2 cellular contexts compared by ENCODE assay signal in the genomic region with DNA sequence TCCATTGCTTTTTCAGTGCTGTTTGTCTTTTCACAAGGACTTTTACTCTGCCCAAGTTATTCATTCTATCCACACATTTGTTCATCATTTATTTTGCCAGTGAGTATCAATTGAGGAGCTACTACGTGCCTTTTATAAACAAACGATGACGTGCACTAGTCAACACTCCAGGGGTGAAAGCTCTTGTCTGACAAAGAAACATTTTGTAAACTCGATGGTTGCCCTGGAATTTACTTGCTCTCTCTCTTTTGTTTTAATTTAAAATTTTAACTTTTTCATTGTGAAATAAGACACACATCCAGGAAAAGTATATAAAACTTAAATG.
A peak's percentile ranks its signal among the peaks of the same experiment; 100 is the strongest.
TF ChIP-seq lines count a peak whose summit lies in the region.

No MANE protein-coding gene starts in this region.

TF ChIP-seq in HepG2, 621 proteins besides CTCF, POLR2A, EP300 and RAD21 (continues in another document):
- TF ChIP-seq NFYB (CRISPR knock-in tag; IDR thresholded peaks at IDR 0.05) (no peak), HNF4G (IDR thresholded peaks at IDR 0.05; ENCODE audit: borderline replicate concordance, low read depth, low read length) (no peak), HNF4G (CRISPR knock-in tag; IDR thresholded peaks at IDR 0.05; ENCODE audit: borderline replicate concordance, low read depth) (no peak), SOX6 (IDR thresholded peaks at IDR 0.05) (no peak), SOX6 (CRISPR knock-in tag; IDR thresholded peaks at IDR 0.05) (0 out of 2 replicates have a peak, but pooled peaks have one; percentile 7), ZNF3 (CRISPR knock-in tag; IDR thresholded peaks at IDR 0.05) (peak; percentile 87), ZNF589 (CRISPR knock-in tag; conservative IDR thresholded peaks at IDR 0.05) (no peak), CBFB (CRISPR knock-in tag; IDR thresholded peaks at IDR 0.05) (no peak), EZH2 (conservative IDR thresholded peaks at IDR 0.05; ENCODE audit: low read depth, low read length) (no peak), CBX2 (IDR thresholded peaks at IDR 0.05; ENCODE audit: low read depth, low read length) (no peak), CBX2 (CRISPR knock-in tag; IDR thresholded peaks at IDR 0.05; ENCODE audit: low read depth) (no peak), ZSCAN12 (CRISPR knock-in tag; IDR thresholded peaks at IDR 0.05) (no peak), CBX5 (CRISPR knock-in tag; IDR thresholded peaks at IDR 0.05; ENCODE audit: borderline replicate concordance) (no peak), ZNF615 (CRISPR knock-in tag; IDR thresholded peaks at IDR 0.05; ENCODE audit: borderline replicate concordance) (no peak), ZBTB10 (CRISPR knock-in tag; IDR thresholded peaks at IDR 0.05; ENCODE audit: borderline replicate concordance) (no peak), ZKSCAN8 (CRISPR knock-in tag; IDR thresholded peaks at IDR 0.05; ENCODE audit: borderline replicate concordance) (no peak), CREB1 (IDR thresholded peaks at IDR 0.05) (peak; percentile 43; the same call in 1 of the 2 replicates), CREB1 (CRISPR knock-in tag; IDR thresholded peaks at IDR 0.05) (0 out of 2 replicates have a peak, but pooled peaks have one; percentile 45), ZNF746 (CRISPR knock-in tag; IDR thresholded peaks at IDR 0.05) (no peak), ZSCAN5A (CRISPR knock-in tag; IDR thresholded peaks at IDR 0.05; ENCODE audit: borderline replicate concordance) (no peak), CREM (IDR thresholded peaks at IDR 0.05) (0 out of 2 replicates have a peak, but pooled peaks have one; percentile 31), CREM (CRISPR knock-in tag; IDR thresholded peaks at IDR 0.05) (no peak), ZSCAN31 (CRISPR knock-in tag; IDR thresholded peaks at IDR 0.05; ENCODE audit: low read depth) (no peak)
- TF ChIP-seq, protein P1, sequence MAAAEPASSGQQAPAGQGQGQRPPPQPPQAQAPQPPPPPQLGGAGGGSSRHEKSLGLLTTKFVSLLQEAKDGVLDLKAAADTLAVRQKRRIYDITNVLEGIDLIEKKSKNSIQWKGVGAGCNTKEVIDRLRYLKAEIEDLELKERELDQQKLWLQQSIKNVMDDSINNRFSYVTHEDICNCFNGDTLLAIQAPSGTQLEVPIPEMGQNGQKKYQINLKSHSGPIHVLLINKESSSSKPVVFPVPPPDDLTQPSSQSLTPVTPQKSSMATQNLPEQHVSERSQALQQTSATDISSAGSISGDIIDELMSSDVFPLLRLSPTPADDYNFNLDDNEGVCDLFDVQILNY (CRISPR knock-in tag; conservative IDR thresholded peaks at IDR 0.05) = no peak
- TF ChIP-seq, protein P2, sequence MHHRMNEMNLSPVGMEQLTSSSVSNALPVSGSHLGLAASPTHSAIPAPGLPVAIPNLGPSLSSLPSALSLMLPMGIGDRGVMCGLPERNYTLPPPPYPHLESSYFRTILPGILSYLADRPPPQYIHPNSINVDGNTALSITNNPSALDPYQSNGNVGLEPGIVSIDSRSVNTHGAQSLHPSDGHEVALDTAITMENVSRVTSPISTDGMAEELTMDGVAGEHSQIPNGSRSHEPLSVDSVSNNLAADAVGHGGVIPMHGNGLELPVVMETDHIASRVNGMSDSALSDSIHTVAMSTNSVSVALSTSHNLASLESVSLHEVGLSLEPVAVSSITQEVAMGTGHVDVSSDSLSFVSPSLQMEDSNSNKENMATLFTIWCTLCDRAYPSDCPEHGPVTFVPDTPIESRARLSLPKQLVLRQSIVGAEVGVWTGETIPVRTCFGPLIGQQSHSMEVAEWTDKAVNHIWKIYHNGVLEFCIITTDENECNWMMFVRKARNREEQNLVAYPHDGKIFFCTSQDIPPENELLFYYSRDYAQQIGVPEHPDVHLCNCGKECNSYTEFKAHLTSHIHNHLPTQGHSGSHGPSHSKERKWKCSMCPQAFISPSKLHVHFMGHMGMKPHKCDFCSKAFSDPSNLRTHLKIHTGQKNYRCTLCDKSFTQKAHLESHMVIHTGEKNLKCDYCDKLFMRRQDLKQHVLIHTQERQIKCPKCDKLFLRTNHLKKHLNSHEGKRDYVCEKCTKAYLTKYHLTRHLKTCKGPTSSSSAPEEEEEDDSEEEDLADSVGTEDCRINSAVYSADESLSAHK (CRISPR knock-in tag; IDR thresholded peaks at IDR 0.05; ENCODE audit: borderline replicate concordance) = no peak

TF ChIP-seq in H1, 55 proteins besides CTCF, POLR2A, EP300 and RAD21:
- TF ChIP-seq SP4 (IDR thresholded peaks at IDR 0.05; ENCODE audit: low read length) = no peak
- TF ChIP-seq SIX5 (IDR thresholded peaks at IDR 0.05; ENCODE audit: low read depth, low read length) = no peak
- no peak for TF ChIP-seq SAP30 (IDR thresholded peaks at IDR 0.05; ENCODE audit: insufficient read depth, insufficient replicate concordance, low read length)
- no peak for TF ChIP-seq KDM1A (IDR thresholded peaks at IDR 0.05; ENCODE audit: borderline replicate concordance, low read length)
- no peak for TF ChIP-seq PHF8 (conservative IDR thresholded peaks at IDR 0.05; ENCODE audit: low read depth, low read length)
- TF ChIP-seq CREB1 (IDR thresholded peaks at IDR 0.05) = no peak
- TF ChIP-seq, protein P3, sequence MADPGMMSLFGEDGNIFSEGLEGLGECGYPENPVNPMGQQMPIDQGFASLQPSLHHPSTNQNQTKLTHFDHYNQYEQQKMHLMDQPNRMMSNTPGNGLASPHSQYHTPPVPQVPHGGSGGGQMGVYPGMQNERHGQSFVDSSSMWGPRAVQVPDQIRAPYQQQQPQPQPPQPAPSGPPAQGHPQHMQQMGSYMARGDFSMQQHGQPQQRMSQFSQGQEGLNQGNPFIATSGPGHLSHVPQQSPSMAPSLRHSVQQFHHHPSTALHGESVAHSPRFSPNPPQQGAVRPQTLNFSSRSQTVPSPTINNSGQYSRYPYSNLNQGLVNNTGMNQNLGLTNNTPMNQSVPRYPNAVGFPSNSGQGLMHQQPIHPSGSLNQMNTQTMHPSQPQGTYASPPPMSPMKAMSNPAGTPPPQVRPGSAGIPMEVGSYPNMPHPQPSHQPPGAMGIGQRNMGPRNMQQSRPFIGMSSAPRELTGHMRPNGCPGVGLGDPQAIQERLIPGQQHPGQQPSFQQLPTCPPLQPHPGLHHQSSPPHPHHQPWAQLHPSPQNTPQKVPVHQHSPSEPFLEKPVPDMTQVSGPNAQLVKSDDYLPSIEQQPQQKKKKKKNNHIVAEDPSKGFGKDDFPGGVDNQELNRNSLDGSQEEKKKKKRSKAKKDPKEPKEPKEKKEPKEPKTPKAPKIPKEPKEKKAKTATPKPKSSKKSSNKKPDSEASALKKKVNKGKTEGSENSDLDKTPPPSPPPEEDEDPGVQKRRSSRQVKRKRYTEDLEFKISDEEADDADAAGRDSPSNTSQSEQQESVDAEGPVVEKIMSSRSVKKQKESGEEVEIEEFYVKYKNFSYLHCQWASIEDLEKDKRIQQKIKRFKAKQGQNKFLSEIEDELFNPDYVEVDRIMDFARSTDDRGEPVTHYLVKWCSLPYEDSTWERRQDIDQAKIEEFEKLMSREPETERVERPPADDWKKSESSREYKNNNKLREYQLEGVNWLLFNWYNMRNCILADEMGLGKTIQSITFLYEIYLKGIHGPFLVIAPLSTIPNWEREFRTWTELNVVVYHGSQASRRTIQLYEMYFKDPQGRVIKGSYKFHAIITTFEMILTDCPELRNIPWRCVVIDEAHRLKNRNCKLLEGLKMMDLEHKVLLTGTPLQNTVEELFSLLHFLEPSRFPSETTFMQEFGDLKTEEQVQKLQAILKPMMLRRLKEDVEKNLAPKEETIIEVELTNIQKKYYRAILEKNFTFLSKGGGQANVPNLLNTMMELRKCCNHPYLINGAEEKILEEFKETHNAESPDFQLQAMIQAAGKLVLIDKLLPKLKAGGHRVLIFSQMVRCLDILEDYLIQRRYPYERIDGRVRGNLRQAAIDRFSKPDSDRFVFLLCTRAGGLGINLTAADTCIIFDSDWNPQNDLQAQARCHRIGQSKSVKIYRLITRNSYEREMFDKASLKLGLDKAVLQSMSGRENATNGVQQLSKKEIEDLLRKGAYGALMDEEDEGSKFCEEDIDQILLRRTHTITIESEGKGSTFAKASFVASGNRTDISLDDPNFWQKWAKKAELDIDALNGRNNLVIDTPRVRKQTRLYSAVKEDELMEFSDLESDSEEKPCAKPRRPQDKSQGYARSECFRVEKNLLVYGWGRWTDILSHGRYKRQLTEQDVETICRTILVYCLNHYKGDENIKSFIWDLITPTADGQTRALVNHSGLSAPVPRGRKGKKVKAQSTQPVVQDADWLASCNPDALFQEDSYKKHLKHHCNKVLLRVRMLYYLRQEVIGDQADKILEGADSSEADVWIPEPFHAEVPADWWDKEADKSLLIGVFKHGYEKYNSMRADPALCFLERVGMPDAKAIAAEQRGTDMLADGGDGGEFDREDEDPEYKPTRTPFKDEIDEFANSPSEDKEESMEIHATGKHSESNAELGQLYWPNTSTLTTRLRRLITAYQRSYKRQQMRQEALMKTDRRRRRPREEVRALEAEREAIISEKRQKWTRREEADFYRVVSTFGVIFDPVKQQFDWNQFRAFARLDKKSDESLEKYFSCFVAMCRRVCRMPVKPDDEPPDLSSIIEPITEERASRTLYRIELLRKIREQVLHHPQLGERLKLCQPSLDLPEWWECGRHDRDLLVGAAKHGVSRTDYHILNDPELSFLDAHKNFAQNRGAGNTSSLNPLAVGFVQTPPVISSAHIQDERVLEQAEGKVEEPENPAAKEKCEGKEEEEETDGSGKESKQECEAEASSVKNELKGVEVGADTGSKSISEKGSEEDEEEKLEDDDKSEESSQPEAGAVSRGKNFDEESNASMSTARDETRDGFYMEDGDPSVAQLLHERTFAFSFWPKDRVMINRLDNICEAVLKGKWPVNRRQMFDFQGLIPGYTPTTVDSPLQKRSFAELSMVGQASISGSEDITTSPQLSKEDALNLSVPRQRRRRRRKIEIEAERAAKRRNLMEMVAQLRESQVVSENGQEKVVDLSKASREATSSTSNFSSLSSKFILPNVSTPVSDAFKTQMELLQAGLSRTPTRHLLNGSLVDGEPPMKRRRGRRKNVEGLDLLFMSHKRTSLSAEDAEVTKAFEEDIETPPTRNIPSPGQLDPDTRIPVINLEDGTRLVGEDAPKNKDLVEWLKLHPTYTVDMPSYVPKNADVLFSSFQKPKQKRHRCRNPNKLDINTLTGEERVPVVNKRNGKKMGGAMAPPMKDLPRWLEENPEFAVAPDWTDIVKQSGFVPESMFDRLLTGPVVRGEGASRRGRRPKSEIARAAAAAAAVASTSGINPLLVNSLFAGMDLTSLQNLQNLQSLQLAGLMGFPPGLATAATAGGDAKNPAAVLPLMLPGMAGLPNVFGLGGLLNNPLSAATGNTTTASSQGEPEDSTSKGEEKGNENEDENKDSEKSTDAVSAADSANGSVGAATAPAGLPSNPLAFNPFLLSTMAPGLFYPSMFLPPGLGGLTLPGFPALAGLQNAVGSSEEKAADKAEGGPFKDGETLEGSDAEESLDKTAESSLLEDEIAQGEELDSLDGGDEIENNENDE (IDR thresholded peaks at IDR 0.05; ENCODE audit: insufficient replicate concordance, low read length) = no peak
- no peak for TF ChIP-seq CHD2 (IDR thresholded peaks at IDR 0.05; ENCODE audit: low read length)
